ENCODE assay signal across 2 cellular contexts in the genomic region with DNA sequence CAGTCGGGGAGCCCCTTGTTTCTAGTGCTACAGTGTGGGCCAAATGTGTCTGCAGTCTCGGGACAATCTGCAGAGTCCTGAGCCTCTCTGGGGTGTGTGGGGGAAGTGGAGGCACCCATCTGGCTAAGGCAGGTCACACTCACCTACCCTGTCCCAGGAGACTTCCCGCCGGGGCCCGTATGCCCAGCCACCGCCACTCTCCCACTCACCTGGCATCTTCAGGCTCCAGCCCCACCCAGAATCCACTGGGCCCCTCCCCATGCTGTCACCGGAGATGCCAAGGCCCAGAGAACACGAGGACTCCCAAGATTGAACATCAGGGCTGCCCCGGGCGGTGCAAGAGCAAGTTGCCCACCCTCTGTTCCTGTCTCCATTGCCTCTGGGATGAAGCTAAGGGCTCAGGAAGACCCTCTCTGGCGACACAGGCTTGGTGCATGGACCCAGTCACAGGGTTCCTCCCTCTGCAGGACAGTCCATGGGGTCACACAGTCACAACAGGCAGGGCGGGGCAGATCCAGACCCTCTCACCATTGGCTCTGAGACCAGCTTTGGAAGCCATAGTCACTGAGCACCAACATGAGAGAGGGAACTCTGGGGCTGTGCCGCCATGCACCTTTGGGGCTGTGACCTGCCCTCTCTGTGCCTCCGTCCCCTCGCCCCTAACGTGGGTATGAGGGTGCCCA.
TF ChIP-seq lines count a peak whose summit lies in the region.

No MANE protein-coding gene starts in this region.

TF ChIP-seq in A549, 52 proteins besides CTCF, POLR2A, EP300 and RAD21:
- TF ChIP-seq ESRRA (IDR thresholded peaks at IDR 0.05; ENCODE audit: borderline replicate concordance, low read length) (no peak), RFX5 (IDR thresholded peaks at IDR 0.05) (no peak), ZFP36 (IDR thresholded peaks at IDR 0.05; ENCODE audit: borderline replicate concordance, partially characterized antibody) (no peak), RNF2 (IDR thresholded peaks at IDR 0.05; ENCODE audit: borderline replicate concordance, low read depth) (no peak), ATOH8 (CRISPR knock-in tag; IDR thresholded peaks at IDR 0.05; ENCODE audit: low read depth) (no peak)

TF ChIP-seq in IMR-90, 13 proteins besides CTCF, POLR2A, EP300 and RAD21:
- TF ChIP-seq RCOR1 (IDR thresholded peaks at IDR 0.05; ENCODE audit: insufficient replicate concordance, low read length) = no peak
- TF ChIP-seq, protein P1, sequence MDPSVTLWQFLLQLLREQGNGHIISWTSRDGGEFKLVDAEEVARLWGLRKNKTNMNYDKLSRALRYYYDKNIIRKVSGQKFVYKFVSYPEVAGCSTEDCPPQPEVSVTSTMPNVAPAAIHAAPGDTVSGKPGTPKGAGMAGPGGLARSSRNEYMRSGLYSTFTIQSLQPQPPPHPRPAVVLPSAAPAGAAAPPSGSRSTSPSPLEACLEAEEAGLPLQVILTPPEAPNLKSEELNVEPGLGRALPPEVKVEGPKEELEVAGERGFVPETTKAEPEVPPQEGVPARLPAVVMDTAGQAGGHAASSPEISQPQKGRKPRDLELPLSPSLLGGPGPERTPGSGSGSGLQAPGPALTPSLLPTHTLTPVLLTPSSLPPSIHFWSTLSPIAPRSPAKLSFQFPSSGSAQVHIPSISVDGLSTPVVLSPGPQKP (IDR thresholded peaks at IDR 0.05; ENCODE audit: borderline replicate concordance, low read depth, low read length) = no peak
- TF ChIP-seq FOS (IDR thresholded peaks at IDR 0.05; ENCODE audit: low read depth, low read length) = no peak
- TF ChIP-seq CHD1 (IDR thresholded peaks at IDR 0.05; ENCODE audit: low read depth, low read length) = no peak
- TF ChIP-seq NFE2L2 (IDR thresholded peaks at IDR 0.05; ENCODE audit: low read depth, low read length) = no peak
- no peak for TF ChIP-seq RFX5 (IDR thresholded peaks at IDR 0.05; ENCODE audit: low read depth, low read length)
- no peak for TF ChIP-seq CEBPB (IDR thresholded peaks at IDR 0.05; ENCODE audit: low read depth, low read length)
- TF ChIP-seq MAFK (IDR thresholded peaks at IDR 0.05; ENCODE audit: low read depth, low read length) = no peak
- TF ChIP-seq USF2 (IDR thresholded peaks at IDR 0.05; ENCODE audit: low read depth, low read length) = no peak
- no peak for TF ChIP-seq SMC3 (IDR thresholded peaks at IDR 0.05; ENCODE audit: low read depth, low read length)
TF ChIP-seq in IMR-90: peak in this region for 0.
